Comparison of ENCODE assay signal across 10 cellular contexts in the genomic region with DNA sequence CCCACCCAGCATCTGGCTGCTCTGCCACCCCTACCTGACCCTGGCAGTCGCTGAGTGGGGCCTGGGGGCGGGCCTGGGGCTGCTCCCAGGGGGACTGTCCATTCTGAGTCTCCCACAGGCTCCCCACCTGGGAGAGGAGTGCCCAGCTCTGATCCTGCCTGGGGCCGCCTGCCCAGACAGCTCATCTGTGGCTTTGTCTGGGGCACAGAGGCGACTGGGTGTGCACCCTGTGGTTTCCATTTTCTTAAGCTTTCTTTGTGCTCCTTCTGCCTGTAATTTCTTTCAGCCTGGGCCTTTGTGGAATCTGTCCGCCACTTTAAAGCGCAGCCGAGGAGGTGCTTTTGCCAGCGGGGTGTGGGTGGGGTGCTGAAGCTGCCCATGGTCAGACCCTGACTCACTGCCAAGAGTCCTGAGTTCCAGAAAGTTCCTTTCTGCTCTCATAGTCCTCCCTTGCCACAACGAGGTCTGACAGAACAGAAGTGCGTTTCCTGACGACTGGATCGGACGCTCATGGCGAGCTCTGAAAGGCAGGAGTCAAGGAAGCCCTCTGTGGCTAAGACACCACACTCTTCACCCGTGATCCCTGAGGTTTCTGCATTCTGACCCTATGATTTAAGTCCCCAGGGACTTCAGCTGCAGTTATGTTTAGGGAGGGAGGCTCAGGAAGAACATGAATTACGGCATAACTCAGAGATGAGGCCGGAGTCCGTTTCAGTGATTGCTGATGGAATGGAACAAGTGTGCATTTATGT.
DNase-seq lines count a peak whose midpoint lies in the region; ATAC-seq, FAIRE-seq and TF ChIP-seq lines count a peak whose summit lies in the region.
"Had no signal": no experiment of that assay in that cellular context is flagged by ENCODE, and none has a peak within 500 bp of the region (broad histone marks: within the 10 kb centered on the region; RNA-seq: fewer than 3 reads in every experiment).

No MANE protein-coding gene starts in this region.

- POLR2A ChIA-PET in CD4-positive, alpha-beta T cell (lab: Charles Lee) = no interaction called here

- H3K4me1 ChIP-seq in lung (ENCODE audit: control insufficient read depth in 2 of 2, insufficient read depth in 2 of 2, low read length in 2 of 2) (peaks cover 3 to 35% of the 10 kb centered on the region in 2 donors), upper lobe of right lung (peaks cover 55% of the 10 kb centered on the region)

- H3K27me3 ChIP-seq in bronchial epithelial cell (ENCODE audit: control insufficient read depth, insufficient read depth, low read length) (no peaks in the 10 kb centered on the region), lung (ENCODE audit: control insufficient read depth, insufficient read depth) (no peaks in the 10 kb centered on the region), upper lobe of right lung (no peaks in the 10 kb centered on the region)
- H3K27me3 ChIP-seq in CD4-positive, alpha-beta T cell (ENCODE audit: control insufficient read depth, insufficient read depth, low read length) = no peaks in the 10 kb centered on the region

- H3K4me1 Mint-ChIP-seq in activated naive CD4-positive, alpha-beta T cell treated with anti-CD3 and anti-CD28 coated beads, Interleukin-2, amount 50 U/mL, for 24 hours = peaks cover 27% of the 10 kb centered on the region
- peaks cover 12% of the 10 kb centered on the region for H3K4me1 Mint-ChIP-seq in activated naive CD4-positive, alpha-beta T cell treated with anti-CD3 and anti-CD28 coated beads for 36 hours (ENCODE audit: low read depth)
- H3K4me1 Mint-ChIP-seq in CD4-positive, alpha-beta T cell (ENCODE audit: low read depth) = peaks cover 21% of the 10 kb centered on the region

- intact Hi-C loops in activated naive CD4-positive, alpha-beta T cell treated with anti-CD3 and anti-CD28 coated beads for 36 hours (cut with micrococcal nuclease) = no loop called here
- intact Hi-C loops in upper lobe of right lung (cut with DNase I) = no loop called here
- intact Hi-C loops in CD4-positive, alpha-beta T cell (cut with DNase I, micrococcal nuclease) = no loop called here

- ATAC-seq in lung (ENCODE audit: insufficient read depth, low FRiP score) (peak; percentile 3), upper lobe of right lung (no peak)
- no peak for ATAC-seq in CD4-positive, alpha-beta T cell (ENCODE audit: poor library complexity)

- H3K4me3 ChIP-seq in bronchial epithelial cell (ENCODE audit: low read depth, low read length) = no peak overlapping the region
- no peak overlapping the region for H3K4me3 ChIP-seq in lung
- H3K4me3 ChIP-seq in upper lobe of right lung = no peak overlapping the region

- DNase-seq in activated naive CD4-positive, alpha-beta T cell treated with anti-CD3 and anti-CD28 coated beads for 36 hours = no peak
- DNase-seq in bronchial epithelial cell (ENCODE audit: low read depth) = peak; percentile 70
- no peak for DNase-seq in lung (ENCODE audit: low spot score)
- no peak for DNase-seq in upper lobe of right lung
- DNase-seq in cerebellar cortex (ENCODE audit: low spot score) = no peak
- DNase-seq in CD4-positive, alpha-beta T cell = no peak
- DNase-seq in NOMO-1 treated with dmso at 0.1 percent for 144 hours (lab: John Stamatoyannopoulos, UW; ENCODE audit: unreplicated experiment) = no peak

- CTCF ChIA-PET in activated naive CD4-positive, alpha-beta T cell treated with anti-CD3 and anti-CD28 coated beads for 36 hours (lab: Charles Lee) = no interaction called here
- CTCF ChIA-PET in CD4-positive, alpha-beta T cell (lab: Charles Lee) = no interaction called here

- H3K9me3 ChIP-seq in lung (ENCODE audit: control insufficient read depth in 2 of 2, insufficient read depth in 1 of 2, low read length in 1 of 2) (no peaks in the 10 kb centered on the region), upper lobe of right lung (no peaks in the 10 kb centered on the region)
- no peaks in the 10 kb centered on the region for H3K9me3 ChIP-seq in CD4-positive, alpha-beta T cell (ENCODE audit: control insufficient read depth, low read length)

- no peaks in the 10 kb centered on the region for H3K36me3 Mint-ChIP-seq in activated naive CD4-positive, alpha-beta T cell treated with anti-CD3 and anti-CD28 coated beads, Interleukin-2, amount 50 U/mL, for 24 hours
- H3K36me3 Mint-ChIP-seq in activated naive CD4-positive, alpha-beta T cell treated with anti-CD3 and anti-CD28 coated beads for 36 hours (ENCODE audit: low read depth) = no peaks in the 10 kb centered on the region
- peaks cover 5% of the 10 kb centered on the region for H3K36me3 Mint-ChIP-seq in CD4-positive, alpha-beta T cell (ENCODE audit: low read depth)

- H3K27me3 Mint-ChIP-seq in activated naive CD4-positive, alpha-beta T cell treated with anti-CD3 and anti-CD28 coated beads, Interleukin-2, amount 50 U/mL, for 24 hours = no peaks in the 10 kb centered on the region
- no peaks in the 10 kb centered on the region for H3K27me3 Mint-ChIP-seq in activated naive CD4-positive, alpha-beta T cell treated with anti-CD3 and anti-CD28 coated beads for 36 hours (ENCODE audit: low read depth)
- H3K27me3 Mint-ChIP-seq in CD4-positive, alpha-beta T cell = no peaks in the 10 kb centered on the region
- H3K27me3 Mint-ChIP-seq: central memory CD8-positive, alpha-beta T cell had no signal

- no peak for FAIRE-seq in bronchial epithelial cell (lab: Jason Lieb, UNC)

- H3K27ac ChIP-seq in lung (ENCODE audit: low read depth in 1 of 2, low read length in 1 of 2) (peak overlapping the region; percentile 17 to 75), upper lobe of right lung (peak overlapping the region; percentile 65)
- H3K27ac ChIP-seq in CD4-positive, alpha-beta T cell (ENCODE audit: low read depth, low read length) = no peak overlapping the region
- H3K27ac ChIP-seq: C4-2B had no signal

- 54 to 56% methylated on average over 18 of the region's 18 CpGs for WGBS in lung, 2 donors

- TF ChIP-seq CTCF in bronchial epithelial cell (IDR thresholded peaks at IDR 0.05; ENCODE audit: insufficient read depth, low read length, severe bottlenecking) = no peak
- TF ChIP-seq CTCF in lung (IDR thresholded peaks at IDR 0.05; ENCODE audit: control extremely low read depth, extremely low read depth) = no peak
- TF ChIP-seq CTCF in upper lobe of right lung (IDR thresholded peaks at IDR 0.05) = no peak
- TF ChIP-seq CTCF in CD4-positive, alpha-beta T cell (IDR thresholded peaks at IDR 0.05) = no peak

- H3K27ac Mint-ChIP-seq in activated naive CD4-positive, alpha-beta T cell treated with anti-CD3 and anti-CD28 coated beads, Interleukin-2, amount 50 U/mL, for 24 hours = no peak overlapping the region
- H3K27ac Mint-ChIP-seq in activated naive CD4-positive, alpha-beta T cell treated with anti-CD3 and anti-CD28 coated beads for 36 hours = no peak overlapping the region
- no peak overlapping the region for H3K27ac Mint-ChIP-seq in CD4-positive, alpha-beta T cell

- H3K9me3 Mint-ChIP-seq in activated naive CD4-positive, alpha-beta T cell treated with anti-CD3 and anti-CD28 coated beads, Interleukin-2, amount 50 U/mL, for 24 hours = no peaks in the 10 kb centered on the region
- H3K9me3 Mint-ChIP-seq in activated naive CD4-positive, alpha-beta T cell treated with anti-CD3 and anti-CD28 coated beads for 36 hours = no peaks in the 10 kb centered on the region
- H3K9me3 Mint-ChIP-seq in CD4-positive, alpha-beta T cell = no peaks in the 10 kb centered on the region
- H3K9me3 Mint-ChIP-seq: central memory CD8-positive, alpha-beta T cell had no signal

- H3K4me3 Mint-ChIP-seq in activated naive CD4-positive, alpha-beta T cell treated with anti-CD3 and anti-CD28 coated beads, Interleukin-2, amount 50 U/mL, for 24 hours = peak overlapping the region; percentile 1
- H3K4me3 Mint-ChIP-seq in activated naive CD4-positive, alpha-beta T cell treated with anti-CD3 and anti-CD28 coated beads for 36 hours = no peak overlapping the region
- H3K4me3 Mint-ChIP-seq in CD4-positive, alpha-beta T cell = no peak overlapping the region
- H3K4me3 Mint-ChIP-seq: central memory CD8-positive, alpha-beta T cell had no signal

- peaks cover 12% of the 10 kb centered on the region for H3K36me3 ChIP-seq in bronchial epithelial cell (ENCODE audit: control insufficient read depth, insufficient read depth, low read length)
- H3K36me3 ChIP-seq in lung (ENCODE audit: control insufficient read depth in 2 of 2, insufficient read depth in 2 of 2, low read length in 2 of 2) = peaks cover 0 to 12% of the 10 kb centered on the region in 2 donors
- peaks cover 4% of the 10 kb centered on the region for H3K36me3 ChIP-seq in upper lobe of right lung
